ENCODE assay signal across 9 cellular contexts in the genomic region with DNA sequence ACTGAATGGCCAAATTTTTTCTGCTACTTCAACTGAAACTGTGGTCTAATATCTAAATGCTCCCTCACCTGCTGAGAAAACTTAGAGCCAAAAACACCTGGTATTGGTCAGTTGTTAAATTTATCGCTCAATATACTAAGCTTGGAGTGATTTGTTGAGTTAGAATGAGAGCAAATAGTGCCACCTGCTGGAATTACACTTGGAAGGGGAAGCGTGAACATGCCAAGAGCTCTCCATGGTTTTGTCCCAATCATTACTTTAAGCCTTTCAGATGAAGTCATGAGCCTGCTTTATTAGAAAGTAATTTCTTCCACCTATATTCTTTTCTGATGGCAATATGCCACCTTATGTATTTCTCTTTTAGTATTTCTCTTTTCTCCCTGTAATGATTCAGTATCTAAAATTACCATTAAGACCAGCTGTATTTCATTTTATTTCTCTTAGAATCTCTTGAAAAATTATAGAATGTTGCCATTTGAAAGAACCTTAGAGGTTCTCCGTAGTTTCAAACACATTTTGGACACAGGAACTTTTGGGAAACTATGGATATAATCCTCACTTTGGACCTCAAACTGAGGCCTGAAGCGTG.
A peak's percentile ranks its signal among the peaks of the same experiment; 100 is the strongest.
DNase-seq lines count a peak whose midpoint lies in the region; ATAC-seq, FAIRE-seq and TF ChIP-seq lines count a peak whose summit lies in the region.
"Had no signal": no experiment of that assay in that cellular context is flagged by ENCODE, and none has a peak within 500 bp of the region (broad histone marks: within the 10 kb centered on the region; RNA-seq: fewer than 3 reads in every experiment).

No MANE protein-coding gene starts in this region.

- peak; percentile 38 for DNase-seq in BE2C
- peak; percentile 4 for DNase-seq in GM19239 (ENCODE audit: insufficient read length, low spot score)
- DNase-seq in NCI-H1694 treated with DMSO at 0.1 percent for 48 hours (lab: John Stamatoyannopoulos, UW) = peak; percentile 44
- DNase-seq in amniotic epithelial cell (ENCODE audit: low read depth) = peak; percentile 46
- no peak for DNase-seq in left lobe of liver (ENCODE audit: low spot score)
- DNase-seq in stimulated activated CD4-positive, alpha-beta T cell treated with anti-CD3 and anti-CD28 coated beads, Interleukin-1b, Interleukin-23, amount 100 ng/mL, for 48 hours = no peak
- no peak for DNase-seq in activated T-cell treated with anti-CD3 and anti-CD28 coated beads, Interleukin-2, amount 50 U/mL, for 1 hour

- no peaks in the 10 kb centered on the region for H3K27me3 ChIP-seq in BE2C
- H3K27me3 ChIP-seq: tibial nerve had no signal

- TF ChIP-seq CTCF in BE2C (IDR thresholded peaks at IDR 0.05; ENCODE audit: low read depth, low read length) = peak; percentile 74

- H3K4me3 ChIP-seq in BE2C (ENCODE audit: low read depth, low read length) = no peak overlapping the region
- H3K4me3 ChIP-seq: tibial nerve had no signal

- ATAC-seq in left lobe of liver (peak; percentile 87), HG03039 (IDR thresholded peaks at IDR 0.05; ENCODE audit: unreplicated experiment) (no peak)

- H3K9me3 ChIP-seq in BE2C = no peaks in the 10 kb centered on the region
- H3K9me3 ChIP-seq: tibial nerve had no signal

- no peaks in the 10 kb centered on the region for H3K36me3 ChIP-seq in BE2C
- H3K36me3 ChIP-seq: tibial nerve had no signal

- H3K4me1 ChIP-seq in BE2C = no peaks in the 10 kb centered on the region
- H3K4me1 ChIP-seq: tibial nerve had no signal

- peak; percentile 78 for FAIRE-seq in GM19239 (lab: Jason Lieb, UNC)

Comparison
In these comparisons a context has a peak if more than half of its experiments do, and no peak if none do; other contexts are left out.
1. DNase-seq: peak in BE2C (single experiment), GM19239 (single experiment), NCI-H1694 treated with DMSO at 0.1 percent for 48 hours (single experiment) and amniotic epithelial cell (single experiment); none in left lobe of liver (single experiment), stimulated activated CD4-positive, alpha-beta T cell treated with anti-CD3 and anti-CD28 coated beads, Interleukin-1b, Interleukin-23, amount 100 ng/mL, for 48 hours (single experiment) and activated T-cell treated with anti-CD3 and anti-CD28 coated beads, Interleukin-2, amount 50 U/mL, for 1 hour (single experiment).